Comparison of ENCODE assay signal across 19 cellular contexts in genomic region chr4:9893329-9894108, GRCh38.
"Had no signal": no experiment of that assay in that cellular context is flagged by ENCODE, and none has a peak within 500 bp of the region (broad histone marks: within the 10 kb centered on the region; RNA-seq: fewer than 3 reads in every experiment).

No MANE protein-coding gene starts in this region.

- H3K27me3 ChIP-seq: breast epithelium, heart left ventricle, upper lobe of left lung had no signal

- H3K4me3 Mint-ChIP-seq: activated CD4-positive, alpha-beta memory T cell treated with anti-CD3 and anti-CD28 coated beads for 36 hours; activated naive CD8-positive, alpha-beta T cell treated with anti-CD3 and anti-CD28 coated beads for 36 hours; mesothelial cell of epicardium; naive thymus-derived CD8-positive, alpha-beta T cell; T-cell; T-helper 2 cell treated with Interferon-gamma antibody and Interleukin-4, amounts not matched to agents 5 μg/mL and 100 μg/mL, for 36 hours had no signal

- H3K9me3 ChIP-seq: breast epithelium, heart left ventricle, upper lobe of left lung had no signal

- H3K36me3 ChIP-seq: breast epithelium, heart left ventricle, upper lobe of left lung had no signal

- H3K27ac Mint-ChIP-seq: activated CD4-positive, alpha-beta memory T cell treated with anti-CD3 and anti-CD28 coated beads for 36 hours; activated naive CD8-positive, alpha-beta T cell treated with anti-CD3 and anti-CD28 coated beads for 36 hours; mesothelial cell of epicardium; naive thymus-derived CD8-positive, alpha-beta T cell; progenitor cell of endocrine pancreas; T-cell; T-helper 2 cell treated with Interferon-gamma antibody and Interleukin-4, amounts not matched to agents 5 μg/mL and 100 μg/mL, for 36 hours had no signal

- H3K27me3 Mint-ChIP-seq: activated CD4-positive, alpha-beta memory T cell treated with anti-CD3 and anti-CD28 coated beads for 36 hours; activated naive CD8-positive, alpha-beta T cell treated with anti-CD3 and anti-CD28 coated beads for 36 hours had no signal

- H3K4me1 Mint-ChIP-seq: activated naive CD8-positive, alpha-beta T cell treated with anti-CD3 and anti-CD28 coated beads for 36 hours; mesothelial cell of epicardium; naive thymus-derived CD8-positive, alpha-beta T cell; T-cell had no signal

- DNase-seq: activated CD4-positive, alpha-beta memory T cell treated with anti-CD3 and anti-CD28 coated beads for 36 hours; activated CD4-positive, alpha-beta T cell treated with anti-CD3 and anti-CD28 coated beads for 48 hours; activated naive CD4-positive, alpha-beta T cell treated with Interleukin-2 at 50 U/mL for 16 hours; activated naive CD8-positive, alpha-beta T cell treated with anti-CD3 and anti-CD28 coated beads for 36 hours; activated T-cell treated with anti-CD3 and anti-CD28 coated beads, Interleukin-2, amount 50 U/mL, for 48 hours; amniotic stem cell; heart left ventricle; naive thymus-derived CD8-positive, alpha-beta T cell; retina; stimulated activated CD4-positive, alpha-beta T cell treated with anti-CD3 and anti-CD28 coated beads, Interleukin-4, amount 100 ng/mL, for 24 hours; stimulated activated naive CD4-positive, alpha-beta T cell treated with Interleukin-2 at 50 U/mL for 16 hours; T-cell; upper lobe of left lung had no signal

- H3K4me1 ChIP-seq: breast epithelium, upper lobe of left lung had no signal

- H3K36me3 Mint-ChIP-seq: activated CD4-positive, alpha-beta memory T cell treated with anti-CD3 and anti-CD28 coated beads for 36 hours; activated naive CD8-positive, alpha-beta T cell treated with anti-CD3 and anti-CD28 coated beads for 36 hours; mesothelial cell of epicardium; naive thymus-derived CD8-positive, alpha-beta T cell; T-cell had no signal

- H3K9me3 Mint-ChIP-seq: activated CD4-positive, alpha-beta memory T cell treated with anti-CD3 and anti-CD28 coated beads for 36 hours; activated naive CD8-positive, alpha-beta T cell treated with anti-CD3 and anti-CD28 coated beads for 36 hours; mesothelial cell of epicardium; naive thymus-derived CD8-positive, alpha-beta T cell; T-cell; T-helper 2 cell treated with Interferon-gamma antibody and Interleukin-4, amounts not matched to agents 5 μg/mL and 100 μg/mL, for 36 hours had no signal

- H3K4me3 ChIP-seq: breast epithelium, coronary artery, heart left ventricle, lung, upper lobe of left lung had no signal

- H3K27ac ChIP-seq: breast epithelium, coronary artery, heart left ventricle, upper lobe of left lung had no signal

- ATAC-seq: naive thymus-derived CD8-positive, alpha-beta T cell; T-cell had no signal
